ENCODE assay signal across 2 cellular contexts in genomic region chr7:127322351-127322750, GRCh38.
TF ChIP-seq lines count a peak whose summit lies in the region.

No MANE protein-coding gene starts in this region.

TF ChIP-seq in WTC11, 78 proteins besides CTCF, POLR2A, EP300 and RAD21:
- TF ChIP-seq USF1 (CRISPR knock-in tag; IDR thresholded peaks at IDR 0.05) (no peak), FOXK1 (CRISPR knock-in tag; IDR thresholded peaks at IDR 0.05) (no peak), NFE2L1 (CRISPR knock-in tag; IDR thresholded peaks at IDR 0.05) (no peak), ZNF317 (CRISPR knock-in tag; IDR thresholded peaks at IDR 0.05; ENCODE audit: borderline replicate concordance, low read depth) (no peak), FOXJ3 (CRISPR knock-in tag; IDR thresholded peaks at IDR 0.05; ENCODE audit: borderline replicate concordance) (no peak), CREM (CRISPR knock-in tag; IDR thresholded peaks at IDR 0.05) (no peak), NR2C2 (CRISPR knock-in tag; IDR thresholded peaks at IDR 0.05) (no peak), HMGXB4 (CRISPR knock-in tag; IDR thresholded peaks at IDR 0.05) (no peak), SMAD3 (CRISPR knock-in tag; IDR thresholded peaks at IDR 0.05; ENCODE audit: borderline replicate concordance) (no peak), E2F4 (CRISPR knock-in tag; IDR thresholded peaks at IDR 0.05; ENCODE audit: borderline replicate concordance, low read depth) (no peak), ZSCAN18 (CRISPR knock-in tag; IDR thresholded peaks at IDR 0.05) (no peak), EMX1 (CRISPR knock-in tag; IDR thresholded peaks at IDR 0.05) (no peak), MLX (CRISPR knock-in tag; IDR thresholded peaks at IDR 0.05) (no peak), ZNF423 (CRISPR knock-in tag; IDR thresholded peaks at IDR 0.05) (no peak)
- TF ChIP-seq, protein P1, sequence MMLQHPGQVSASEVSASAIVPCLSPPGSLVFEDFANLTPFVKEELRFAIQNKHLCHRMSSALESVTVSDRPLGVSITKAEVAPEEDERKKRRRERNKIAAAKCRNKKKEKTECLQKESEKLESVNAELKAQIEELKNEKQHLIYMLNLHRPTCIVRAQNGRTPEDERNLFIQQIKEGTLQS (CRISPR knock-in tag; conservative IDR thresholded peaks at IDR 0.05): no peak
TF ChIP-seq in WTC11: peak in this region for 0.

TF ChIP-seq in H1, 55 proteins besides CTCF, POLR2A, EP300 and RAD21:
- no peak for TF ChIP-seq JUND (IDR thresholded peaks at IDR 0.05; ENCODE audit: low read length)
- TF ChIP-seq BACH1 (IDR thresholded peaks at IDR 0.05; ENCODE audit: low read length): no peak
- no peak for TF ChIP-seq KDM4A (IDR thresholded peaks at IDR 0.05; ENCODE audit: low read depth, low read length, severe bottlenecking)
- TF ChIP-seq TEAD4 (IDR thresholded peaks at IDR 0.05; ENCODE audit: low read depth, low read length): no peak
- no peak for TF ChIP-seq YY1 (IDR thresholded peaks at IDR 0.05; ENCODE audit: low read depth, low read length)
- no peak for TF ChIP-seq SIX5 (IDR thresholded peaks at IDR 0.05; ENCODE audit: low read depth, low read length)
- TF ChIP-seq CEBPB (IDR thresholded peaks at IDR 0.05; ENCODE audit: low read depth, low read length): no peak
- TF ChIP-seq CBX5 (IDR thresholded peaks at IDR 0.05; ENCODE audit: low read depth, low read length): no peak
- no peak for TF ChIP-seq SP1 (IDR thresholded peaks at IDR 0.05; ENCODE audit: low read depth, low read length)
- TF ChIP-seq EGR1 (IDR thresholded peaks at IDR 0.05; ENCODE audit: borderline replicate concordance, low read depth, low read length): no peak
- TF ChIP-seq HDAC6 (IDR thresholded peaks at IDR 0.05; ENCODE audit: low read depth, low read length): no peak
- no peak for TF ChIP-seq CBX8 (IDR thresholded peaks at IDR 0.05; ENCODE audit: borderline replicate concordance, low read depth, low read length)
- TF ChIP-seq CREB1 (IDR thresholded peaks at IDR 0.05): no peak
- no peak for TF ChIP-seq SP4 (IDR thresholded peaks at IDR 0.05; ENCODE audit: low read length)
- no peak for TF ChIP-seq POU5F1 (IDR thresholded peaks at IDR 0.05; ENCODE audit: low read depth, low read length)
